4 cellular contexts compared by ENCODE assay signal in genomic region chr1:22014575-22015206, GRCh38. TPM values are rescaled to one million over a fixed set of nuclear protein-coding genes. Genes with fewer than 3 reads are reported as not detected.
"Had no signal": no experiment of that assay in that cellular context is flagged by ENCODE, and none has a peak within 500 bp of the region (broad histone marks: within the 10 kb centered on the region; RNA-seq: fewer than 3 reads in every experiment).

No MANE protein-coding gene starts in this region.

RNA-seq across cellular contexts. Expression of gene CELA3A, which starts 13.2 kb away (rescaled TPM):
- total RNA-seq: LHCN-M2, M059J, MCF 10A, NCI-H460 had no signal

RNA-seq across cellular contexts. Expression of gene CELA3B, which starts 37.9 kb away (rescaled TPM):
- total RNA-seq: LHCN-M2, M059J, MCF 10A, NCI-H460 had no signal
